In genomic region chr2:151786493-151786892, GRCh38 we compare ENCODE assay signal across 28 cellular contexts.
"Had no signal": no experiment of that assay in that cellular context is flagged by ENCODE, and none has a peak within 500 bp of the region (broad histone marks: within the 10 kb centered on the region; RNA-seq: fewer than 3 reads in every experiment).

No MANE protein-coding gene starts in this region.

- H3K36me3 ChIP-seq: breast epithelium, neutrophil had no signal

- H3K4me1 Mint-ChIP-seq: activated CD4-positive, alpha-beta memory T cell treated with anti-CD3 and anti-CD28 coated beads, Interleukin-2, amount 10 ng/mL, durations not matched to agents 7 days and 5 days; activated CD4-positive, alpha-beta T cell treated with anti-CD3 and anti-CD28 coated beads, Interleukin-2, amount 10 ng/mL, durations not matched to agents 7 days and 5 days; activated T-helper 17 cell treated with anti-CD3 and anti-CD28 coated beads, Interleukin-2, amount 50 U/mL, for 72 hours; central memory CD8-positive, alpha-beta T cell; nephron progenitor cell had no signal

- H3K9me3 ChIP-seq: breast epithelium, neutrophil, upper lobe of right lung had no signal

- ATAC-seq: activated T-helper 17 cell treated with anti-CD3 and anti-CD28 coated beads, Interleukin-2, amount 50 U/mL, for 72 hours; esophagus mucosa; heart left ventricle; sciatic nerve; stimulated activated memory B cell treated with anti-CD40 and anti-IgM and Interleukin-4, amounts not matched to agents 10 μg/mL and 1 μg/mL and 100 μg/mL, for 72 hours; stimulated activated naive CD8-positive, alpha-beta T cell treated with anti-CD3 and anti-CD28 coated beads, Interleukin-15, amount 100 ng/mL, for 72 hours; upper lobe of right lung had no signal

- H3K27me3 ChIP-seq: breast epithelium, heart left ventricle, neutrophil, upper lobe of right lung had no signal

- DNase-seq: activated CD4-positive, alpha-beta memory T cell treated with anti-CD3 and anti-CD28 coated beads, Interleukin-2, amount 10 ng/mL, durations not matched to agents 7 days and 5 days; activated CD4-positive, alpha-beta T cell treated with anti-CD3 and anti-CD28 coated beads for 1 hour; activated CD4-positive, alpha-beta T cell treated with anti-CD3 and anti-CD28 coated beads, Interleukin-2, amount 10 ng/mL, durations not matched to agents 7 days and 5 days; activated CD8-positive, alpha-beta memory T cell treated with anti-CD3 and anti-CD28 coated beads, Interleukin-2, amount 50 U/mL, for 48 hours; activated gamma-delta T cell treated with Interleukin-2 at 50 U/mL for 16 hours; activated naive CD4-positive, alpha-beta T cell treated with anti-CD3 and anti-CD28 coated beads, Interleukin-2, amount 50 U/mL, for 16 hours; activated T-cell treated with anti-CD3 and anti-CD28 coated beads, Interleukin-2, amount 50 U/mL, for 24 hours; amniotic stem cell; endodermal cell; foreskin fibroblast; heart left ventricle; nephron progenitor cell; stimulated activated CD4-positive, alpha-beta T cell treated with anti-CD3 and anti-CD28 coated beads, Interleukin-1b, Interleukin-23, amount 100 ng/mL, for 48 hours; stimulated activated CD4-positive, alpha-beta T cell treated with anti-CD3 and anti-CD28 coated beads, Interleukin-4, amount 100 ng/mL, for 4 hours; stimulated activated CD8-positive, alpha-beta memory T cell treated with anti-CD3 and anti-CD28 coated beads, Interleukin-4, amount 100 ng/mL, for 48 hours; stimulated activated naive CD8-positive, alpha-beta T cell treated with anti-CD3 and anti-CD28 coated beads, Interleukin-15, amount 100 ng/mL, for 72 hours; substantia nigra; T-helper 2 cell; upper lobe of right lung had no signal

- H3K4me1 ChIP-seq: breast epithelium, heart left ventricle, upper lobe of right lung had no signal

- H3K4me3 Mint-ChIP-seq: activated CD4-positive, alpha-beta memory T cell treated with anti-CD3 and anti-CD28 coated beads, Interleukin-2, amount 10 ng/mL, durations not matched to agents 7 days and 5 days; activated CD4-positive, alpha-beta T cell treated with anti-CD3 and anti-CD28 coated beads, Interleukin-2, amount 10 ng/mL, durations not matched to agents 7 days and 5 days; activated T-cell treated with anti-CD3 and anti-CD28 coated beads, Interleukin-2, amount 50 U/mL, for 24 hours; activated T-helper 17 cell treated with anti-CD3 and anti-CD28 coated beads, Interleukin-2, amount 50 U/mL, for 72 hours; central memory CD8-positive, alpha-beta T cell; dendritic cell treated with granulocyte-macrophage colony-stimulating factor and Interleukin-4, amounts not matched to agents 40 ng/mL and 50 ng/mL, for 4 days; endodermal cell; nephron progenitor cell; stimulated activated memory B cell treated with anti-CD40 and anti-IgM and Interleukin-4, amounts not matched to agents 10 μg/mL and 1 μg/mL and 100 μg/mL, for 72 hours; stimulated activated naive CD8-positive, alpha-beta T cell treated with anti-CD3 and anti-CD28 coated beads, Interleukin-15, amount 100 ng/mL, for 72 hours had no signal

- H3K27ac ChIP-seq: breast epithelium, heart left ventricle, neutrophil, upper lobe of right lung had no signal

- H3K27ac Mint-ChIP-seq: activated CD4-positive, alpha-beta memory T cell treated with anti-CD3 and anti-CD28 coated beads, Interleukin-2, amount 10 ng/mL, durations not matched to agents 7 days and 5 days; activated CD4-positive, alpha-beta T cell treated with anti-CD3 and anti-CD28 coated beads, Interleukin-2, amount 10 ng/mL, durations not matched to agents 7 days and 5 days; activated T-cell treated with anti-CD3 and anti-CD28 coated beads, Interleukin-2, amount 50 U/mL, for 24 hours; activated T-helper 17 cell treated with anti-CD3 and anti-CD28 coated beads, Interleukin-2, amount 50 U/mL, for 72 hours; dendritic cell treated with granulocyte-macrophage colony-stimulating factor and Interleukin-4, amounts not matched to agents 40 ng/mL and 50 ng/mL, for 4 days; endodermal cell; nephron progenitor cell; stimulated activated memory B cell treated with anti-CD40 and anti-IgM and Interleukin-4, amounts not matched to agents 10 μg/mL and 1 μg/mL and 100 μg/mL, for 72 hours; stimulated activated naive CD8-positive, alpha-beta T cell treated with anti-CD3 and anti-CD28 coated beads, Interleukin-15, amount 100 ng/mL, for 72 hours had no signal

- H3K4me2 ChIP-seq: smooth muscle cell had no signal

- H3K4me3 ChIP-seq: breast epithelium, heart left ventricle, smooth muscle cell, upper lobe of right lung had no signal

- H3K27me3 Mint-ChIP-seq: activated CD4-positive, alpha-beta memory T cell treated with anti-CD3 and anti-CD28 coated beads, Interleukin-2, amount 10 ng/mL, durations not matched to agents 7 days and 5 days; activated CD4-positive, alpha-beta T cell treated with anti-CD3 and anti-CD28 coated beads, Interleukin-2, amount 10 ng/mL, durations not matched to agents 7 days and 5 days; activated T-cell treated with anti-CD3 and anti-CD28 coated beads, Interleukin-2, amount 50 U/mL, for 24 hours; activated T-helper 17 cell treated with anti-CD3 and anti-CD28 coated beads, Interleukin-2, amount 50 U/mL, for 72 hours; central memory CD8-positive, alpha-beta T cell; dendritic cell treated with granulocyte-macrophage colony-stimulating factor and Interleukin-4, amounts not matched to agents 40 ng/mL and 50 ng/mL, for 4 days; stimulated activated memory B cell treated with anti-CD40 and anti-IgM and Interleukin-4, amounts not matched to agents 10 μg/mL and 1 μg/mL and 100 μg/mL, for 72 hours; stimulated activated naive CD8-positive, alpha-beta T cell treated with anti-CD3 and anti-CD28 coated beads, Interleukin-15, amount 100 ng/mL, for 72 hours had no signal

- H3K9me3 Mint-ChIP-seq: activated CD4-positive, alpha-beta memory T cell treated with anti-CD3 and anti-CD28 coated beads, Interleukin-2, amount 10 ng/mL, durations not matched to agents 7 days and 5 days; activated CD4-positive, alpha-beta T cell treated with anti-CD3 and anti-CD28 coated beads, Interleukin-2, amount 10 ng/mL, durations not matched to agents 7 days and 5 days; activated T-cell treated with anti-CD3 and anti-CD28 coated beads, Interleukin-2, amount 50 U/mL, for 24 hours; activated T-helper 17 cell treated with anti-CD3 and anti-CD28 coated beads, Interleukin-2, amount 50 U/mL, for 72 hours; central memory CD8-positive, alpha-beta T cell; dendritic cell treated with granulocyte-macrophage colony-stimulating factor and Interleukin-4, amounts not matched to agents 40 ng/mL and 50 ng/mL, for 4 days; endodermal cell; nephron progenitor cell; stimulated activated naive CD8-positive, alpha-beta T cell treated with anti-CD3 and anti-CD28 coated beads, Interleukin-15, amount 100 ng/mL, for 72 hours had no signal
